9 cellular contexts compared by ENCODE assay signal in the genomic region with DNA sequence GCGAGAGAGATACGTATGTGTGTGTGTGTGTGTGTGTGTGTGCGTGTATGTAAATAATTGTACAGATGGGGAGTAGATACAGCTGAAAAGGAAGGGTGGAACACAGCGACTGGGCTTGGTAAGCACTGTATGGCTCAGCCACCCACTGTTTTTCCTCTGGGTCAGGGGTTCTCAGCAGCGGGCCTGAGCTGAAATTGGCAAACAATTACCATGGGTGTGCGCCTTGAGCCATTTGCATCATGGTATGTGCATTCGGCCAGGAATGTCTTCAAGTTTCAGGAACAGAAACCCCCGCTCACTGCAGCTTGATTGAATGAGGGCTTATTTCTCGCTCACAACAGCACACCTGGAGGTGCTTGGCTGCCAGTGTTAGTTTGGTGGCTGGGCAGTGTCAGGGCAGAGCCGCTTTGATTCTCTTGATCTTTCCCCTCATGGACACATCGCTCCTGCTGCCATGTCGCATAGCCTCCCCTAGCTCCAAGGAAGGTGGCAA.
DNase-seq lines count a peak whose midpoint lies in the region; ATAC-seq lines count a peak whose summit lies in the region.
"Had no signal": no experiment of that assay in that cellular context is flagged by ENCODE, and none has a peak within 500 bp of the region (broad histone marks: within the 10 kb centered on the region; RNA-seq: fewer than 3 reads in every experiment).

No MANE protein-coding gene starts in this region.

- intact Hi-C loops in naive thymus-derived CD4-positive, alpha-beta T cell (cut with micrococcal nuclease) = no loop called here

- H3K36me3 Mint-ChIP-seq in naive thymus-derived CD4-positive, alpha-beta T cell = peaks cover 6 to 43% (median 21%) of the 10 kb centered on the region in 5 donors

- H3K27me3 ChIP-seq in naive thymus-derived CD4-positive, alpha-beta T cell (ENCODE audit: control insufficient read depth in 2 of 2, insufficient read depth in 2 of 2, low read length in 2 of 2) = no peaks in the 10 kb centered on the region

- no peaks in the 10 kb centered on the region for H3K9me3 ChIP-seq in naive thymus-derived CD4-positive, alpha-beta T cell (ENCODE audit: control insufficient read depth in 2 of 3, low read length in 3 of 3)

- ATAC-seq in GM18907 (IDR thresholded peaks at IDR 0.05; ENCODE audit: unreplicated experiment) (peak; percentile 56), HG02759 (IDR thresholded peaks at IDR 0.05; ENCODE audit: unreplicated experiment) (peak; percentile 79)
- peak; percentile 49 for ATAC-seq in naive thymus-derived CD4-positive, alpha-beta T cell

- H3K4me1 ChIP-seq in naive thymus-derived CD4-positive, alpha-beta T cell (ENCODE audit: control insufficient read depth in 2 of 2, insufficient read depth in 2 of 2, low read length in 2 of 2) = no peaks in the 10 kb centered on the region

- H3K36me3 ChIP-seq in naive thymus-derived CD4-positive, alpha-beta T cell (ENCODE audit: control insufficient read depth in 2 of 3, insufficient read depth in 3 of 3, low read length in 3 of 3) = peaks cover 0 to 7% (median 0%) of the 10 kb centered on the region in 3 experiments

- H3K4me3 Mint-ChIP-seq in naive thymus-derived CD4-positive, alpha-beta T cell = no peak overlapping the region
- H3K4me3 Mint-ChIP-seq: activated CD4-positive, alpha-beta T cell treated with anti-CD3 and anti-CD28 coated beads, Interleukin-2, amount 10 ng/mL, durations not matched to agents 7 days and 5 days had no signal

- peaks cover 0 to 11% (median 2%) of the 10 kb centered on the region in 11 donors for H3K9me3 Mint-ChIP-seq in naive thymus-derived CD4-positive, alpha-beta T cell
- H3K9me3 Mint-ChIP-seq: activated CD4-positive, alpha-beta T cell treated with anti-CD3 and anti-CD28 coated beads, Interleukin-2, amount 10 ng/mL, durations not matched to agents 7 days and 5 days had no signal

- peaks cover 0 to 11% (median 4%) of the 10 kb centered on the region in 7 donors for H3K4me1 Mint-ChIP-seq in naive thymus-derived CD4-positive, alpha-beta T cell
- H3K4me1 Mint-ChIP-seq: activated CD4-positive, alpha-beta T cell treated with anti-CD3 and anti-CD28 coated beads, Interleukin-2, amount 10 ng/mL, durations not matched to agents 7 days and 5 days had no signal

- no peak overlapping the region for H3K27ac ChIP-seq in naive thymus-derived CD4-positive, alpha-beta T cell (ENCODE audit: low read depth, low read length)

- H3K4me3 ChIP-seq in naive thymus-derived CD4-positive, alpha-beta T cell (ENCODE audit: low read length) = no peak overlapping the region

- DNase-seq in NOMO-1 treated with DMSO at 0.1 percent for 48 hours (lab: John Stamatoyannopoulos, UW; ENCODE audit: unreplicated experiment) (peak; percentile 63), T-helper 9 cell (no peak), AML-193 (lab: John Stamatoyannopoulos, UW) (no peak), KG1 (lab: John Stamatoyannopoulos, UW) (no peak), occipital lobe (lab: John Stamatoyannopoulos, UW) (no peak)
- no peak for DNase-seq in naive thymus-derived CD4-positive, alpha-beta T cell
- DNase-seq: activated CD4-positive, alpha-beta T cell treated with anti-CD3 and anti-CD28 coated beads, Interleukin-2, amount 10 ng/mL, durations not matched to agents 7 days and 5 days had no signal

- H3K27me3 Mint-ChIP-seq in naive thymus-derived CD4-positive, alpha-beta T cell = no peaks in the 10 kb centered on the region
- H3K27me3 Mint-ChIP-seq: activated CD4-positive, alpha-beta T cell treated with anti-CD3 and anti-CD28 coated beads, Interleukin-2, amount 10 ng/mL, durations not matched to agents 7 days and 5 days had no signal

- CTCF ChIA-PET in naive thymus-derived CD4-positive, alpha-beta T cell (lab: Charles Lee) = no interaction called here

- POLR2A ChIA-PET in naive thymus-derived CD4-positive, alpha-beta T cell (lab: Charles Lee) = interaction anchor here (0.8 kb wide), 1 partner anchor 9 kb away, joined by 3 read pairs; no protein-coding TSS in a partner anchor

- H3K27ac Mint-ChIP-seq in naive thymus-derived CD4-positive, alpha-beta T cell = no peak overlapping the region
- H3K27ac Mint-ChIP-seq: activated CD4-positive, alpha-beta T cell treated with anti-CD3 and anti-CD28 coated beads, Interleukin-2, amount 10 ng/mL, durations not matched to agents 7 days and 5 days had no signal
